ENCODE assay signal across 15 cellular contexts in genomic region chr22:19766235-19766505, GRCh38. TPM values are rescaled to one million over a fixed set of nuclear protein-coding genes. Genes with fewer than 3 reads are reported as not detected.
DNase-seq lines count a peak whose midpoint lies in the region; ATAC-seq and TF ChIP-seq lines count a peak whose summit lies in the region.
"Had no signal": no experiment of that assay in that cellular context is flagged by ENCODE, and none has a peak within 500 bp of the region (broad histone marks: within the 10 kb centered on the region; RNA-seq: fewer than 3 reads in every experiment).

No MANE protein-coding gene starts in this region.

- intact Hi-C loops in heart right ventricle (cut with DNase I) (no loop called here), left cardiac atrium (cut with DNase I) (no loop called here), lower leg skin (cut with DNase I; ENCODE audit: low total_unique reads) (no loop called here), upper lobe of right lung (cut with DNase I) (no loop called here)

- no peaks in the 10 kb centered on the region for H3K9me3 ChIP-seq in heart right ventricle
- no peaks in the 10 kb centered on the region for H3K9me3 ChIP-seq in upper lobe of right lung
- H3K9me3 ChIP-seq: neutrophil had no signal

- H3K27ac Mint-ChIP-seq in WTC11 (no peak overlapping the region), mesothelial cell of epicardium (no peak overlapping the region)
- H3K27ac Mint-ChIP-seq: activated naive CD8-positive, alpha-beta T cell treated with anti-CD3 and anti-CD28 coated beads, Interleukin-2, amount 50 U/mL, for 24 hours had no signal

- 0 to 1% methylated on average over 15 to 36 of the region's 36 CpGs for WGBS in heart right ventricle, 2 donors
- WGBS in lower leg skin, 2 donors: 15% methylated on average over 11 of the region's 36 CpGs; no CpG with 5 or more reads in 1 of the 2 donors

- no peaks in the 10 kb centered on the region for H3K36me3 Mint-ChIP-seq in WTC11
- no peaks in the 10 kb centered on the region for H3K36me3 Mint-ChIP-seq in mesothelial cell of epicardium

- H3K27me3 Mint-ChIP-seq in WTC11 (ENCODE audit: low read depth) (peaks cover 91% of the 10 kb centered on the region), mesothelial cell of epicardium (ENCODE audit: low read depth) (peaks cover 89% of the 10 kb centered on the region)

- H3K4me3 Mint-ChIP-seq in WTC11 (no peak overlapping the region), mesothelial cell of epicardium (no peak overlapping the region)

- CTCF ChIA-PET in WTC11 (lab: Charles Lee): interaction anchor here (1.4 to 5.4 kb wide), 7 partner anchors 11 to 144 kb away, joined by 3 to 44 read pairs (median 6); partner anchors contain the start of gene GP1BB

- POLR2A ChIA-PET in WTC11 (lab: Charles Lee): no interaction called here

- TF ChIP-seq POLR2A in lower leg skin (IDR thresholded peaks at IDR 0.05): no peak

- peak overlapping the region in 9 of 10 donors; percentile 26 to 47 (median 40) for H3K4me3 ChIP-seq in heart right ventricle
- H3K4me3 ChIP-seq in lower leg skin (ENCODE audit: low read depth, poor library complexity, severe bottlenecking): peak overlapping the region; percentile 22
- peak overlapping the region; percentile 37 for H3K4me3 ChIP-seq in upper lobe of right lung

- no peak for ATAC-seq in heart right ventricle
- no peak for ATAC-seq in left cardiac atrium
- peak; percentile 1; the same call in 1 of the 2 replicates for ATAC-seq in WTC11
- no peak for ATAC-seq in upper lobe of right lung
- ATAC-seq: PC-3 had no signal

- DNase-seq in heart right ventricle (no peak), left cardiac atrium (no peak), WTC11 (ENCODE audit: low spot score) (peak; percentile 41), lower leg skin (ENCODE audit: low spot score in 2 of 2) (no peak), upper lobe of right lung (no peak), NCI-H69 (lab: John Stamatoyannopoulos, UW) (no peak), G401 (ENCODE audit: low spot score) (no peak), mesothelial cell of epicardium (ENCODE audit: low spot score in 2 of 2, unreplicated experiment in 2 of 2) (no peak)
- DNase-seq: activated CD4-positive, alpha-beta T cell treated with anti-CD3 and anti-CD28 coated beads for 1 hour; activated naive CD8-positive, alpha-beta T cell treated with anti-CD3 and anti-CD28 coated beads, Interleukin-2, amount 50 U/mL, for 24 hours; NCI-H146; NCI-H446 treated with DMSO at 0.1 percent for 48 hours; PC-3; substantia nigra had no signal

- no peaks in the 10 kb centered on the region for H3K9me3 Mint-ChIP-seq in WTC11
- no peaks in the 10 kb centered on the region for H3K9me3 Mint-ChIP-seq in mesothelial cell of epicardium
- H3K9me3 Mint-ChIP-seq: activated naive CD8-positive, alpha-beta T cell treated with anti-CD3 and anti-CD28 coated beads, Interleukin-2, amount 50 U/mL, for 24 hours had no signal

- H3K27me3 ChIP-seq in heart right ventricle (peaks cover 83 to 100% (median 99%) of the 10 kb centered on the region in 7 donors), upper lobe of right lung (peaks cover 95% of the 10 kb centered on the region)

- H3K4me1 ChIP-seq in heart right ventricle (peaks cover 7 to 28% (median 19%) of the 10 kb centered on the region in 9 donors), upper lobe of right lung (peaks cover 12% of the 10 kb centered on the region)

- H3K27ac ChIP-seq in heart right ventricle: peak overlapping the region in 1 of 10 donors; percentile 66
- H3K27ac ChIP-seq in upper lobe of right lung: no peak overlapping the region
- H3K27ac ChIP-seq: neutrophil had no signal

- no peak for TF ChIP-seq CTCF in heart right ventricle (IDR thresholded peaks at IDR 0.05)
- no peak for TF ChIP-seq CTCF in WTC11 (IDR thresholded peaks at IDR 0.05)
- no peak for TF ChIP-seq CTCF in lower leg skin (IDR thresholded peaks at IDR 0.05)
- no peak for TF ChIP-seq CTCF in upper lobe of right lung (IDR thresholded peaks at IDR 0.05)
- TF ChIP-seq CTCF in mesothelial cell of epicardium (IDR thresholded peaks at IDR 0.05; ENCODE audit: unreplicated experiment): no peak

- H3K4me1 Mint-ChIP-seq in WTC11 (peaks cover 30% of the 10 kb centered on the region), mesothelial cell of epicardium (peaks cover 9% of the 10 kb centered on the region)

- no peaks in the 10 kb centered on the region for H3K36me3 ChIP-seq in heart right ventricle
- no peaks in the 10 kb centered on the region for H3K36me3 ChIP-seq in upper lobe of right lung
- H3K36me3 ChIP-seq: neutrophil had no signal

- in situ Hi-C loops in G401 (cut with HindIII; ENCODE audit: low sequenced_read_pairs): loop anchor here (25.0 kb wide), 1 partner anchor 196 kb away; no protein-coding TSS in a partner anchor

TF ChIP-seq in WTC11, 78 proteins besides CTCF, POLR2A, EP300 and RAD21 (continues in another document):
- TF ChIP-seq KAT7 (CRISPR knock-in tag; IDR thresholded peaks at IDR 0.05; ENCODE audit: borderline replicate concordance) (no peak), ZNF281 (CRISPR knock-in tag; IDR thresholded peaks at IDR 0.05) (no peak), ZNF532 (CRISPR knock-in tag; IDR thresholded peaks at IDR 0.05; ENCODE audit: borderline replicate concordance) (no peak)

RNA-seq across cellular contexts. Expression of gene TBX1, which starts 5.6 kb away (rescaled TPM):
- 1 to 10 TPM in 5 of 10 donors, under 1 TPM in 5; 0.53 to 1.8 (median 1.0) TPM for total RNA-seq in heart right ventricle
- polyA plus RNA-seq in heart right ventricle: 1 to 10 TPM in 1 of 2 donors, under 1 TPM in 1; 0.61 to 1.0 TPM
- 1 to 10 TPM in 1 of 2 donors, under 1 TPM in 1; 0.47 to 2.4 TPM for total RNA-seq in left cardiac atrium
- total RNA-seq in WTC11 (2021): 7.9 to 12.8 TPM (median 9.3 TPM) in 3 replicates
- total RNA-seq in lower leg skin: 10 to 100 TPM in 1 of 4 donors, 1 to 10 TPM in 3; 1.5 to 14.1 (median 4.9) TPM
- total RNA-seq in upper lobe of right lung: 15.4 TPM
- 15.4 and 32.1 TPM in 2 replicates for total RNA-seq in G401 (2014; rRNA removed; shearing (Covaris generic))
- total RNA-seq in mesothelial cell of epicardium: 0.34 to 0.45 TPM in 2 of 3 replicates, not detected in the other

RNA-seq across cellular contexts. Expression of gene GP1BB, which starts 42.8 kb away (rescaled TPM):
- total RNA-seq in heart right ventricle (10 to 100 TPM in 1 of 10 donors, 1 to 10 TPM in 3, not detected in 6; 5.3 to 13.4 (median 6.4) TPM), left cardiac atrium (not detected), WTC11 (2021) (1.4 to 4.3 TPM (median 3.3 TPM) in 3 replicates), lower leg skin (10 to 100 TPM; 39.8 to 65.1 (median 51.0) TPM), upper lobe of right lung (1.3 TPM), mesothelial cell of epicardium (1.4 to 5.7 TPM (median 4.4 TPM) in 3 replicates)
- 10 to 100 TPM; 12.4 to 56.1 TPM for polyA plus RNA-seq in heart right ventricle
- 3.2 and 4.7 TPM in 2 replicates for total RNA-seq in G401 (2014; rRNA removed; shearing (Covaris generic))

RNA-seq across cellular contexts. Expression of gene SEPTIN5, which starts 51.9 kb away (rescaled TPM):
- total RNA-seq in heart right ventricle (100 to 1,000 TPM in 8 of 10 donors, 10 to 100 TPM in 2; 60.9 to 218 (median 144) TPM), left cardiac atrium (100 to 1,000 TPM; 118 to 127 TPM), WTC11 (2021) (12.6 to 22.4 TPM (median 15.2 TPM) in 3 replicates), lower leg skin (100 to 1,000 TPM; 102 to 193 (median 125) TPM), upper lobe of right lung (11.5 TPM), mesothelial cell of epicardium (32.2 to 42.1 TPM (median 36.2 TPM) in 3 replicates)
- polyA plus RNA-seq in heart right ventricle: 100 to 1,000 TPM in 1 of 2 donors, 10 to 100 TPM in 1; 56.5 to 104 TPM
- 8.3 and 21.4 TPM in 2 replicates for total RNA-seq in G401 (2014; rRNA removed; shearing (Covaris generic))
